In genomic region chr9:88436379-88436778, GRCh38 we compare ENCODE assay signal across 24 cellular contexts. TPM values are rescaled to one million over a fixed set of nuclear protein-coding genes. Genes with fewer than 3 reads are reported as not detected.
DNase-seq lines count a peak whose midpoint lies in the region; ATAC-seq, FAIRE-seq and TF ChIP-seq lines count a peak whose summit lies in the region.
"Had no signal": no experiment of that assay in that cellular context is flagged by ENCODE, and none has a peak within 500 bp of the region (broad histone marks: within the 10 kb centered on the region; RNA-seq: fewer than 3 reads in every experiment).

No MANE protein-coding gene starts in this region.

- no peak for TF ChIP-seq RAD21 in HepG2 (CRISPR knock-in tag; IDR thresholded peaks at IDR 0.05)

- H3K4me2 ChIP-seq in HepG2 (ENCODE audit: low read depth, low read length), result peak overlapping the region; percentile 59
- H3K4me2 ChIP-seq: SK-N-SH had no signal

- TF ChIP-seq EP300 in HepG2 (IDR thresholded peaks at IDR 0.05; ENCODE audit: low read depth in 2 of 2, low read length in 2 of 2), result no peak
- no peak for TF ChIP-seq EP300 in HepG2 (CRISPR knock-in tag; IDR thresholded peaks at IDR 0.05; ENCODE audit: borderline replicate concordance)

- H3K27ac ChIP-seq in CD8-positive, alpha-beta T cell (ENCODE audit: low read depth, low read length), result no peak overlapping the region
- peak overlapping the region; percentile 74 for H3K27ac ChIP-seq in colonic mucosa
- H3K27ac ChIP-seq in HepG2 (ENCODE audit: extremely low read length, insufficient read depth, low read length), result peak overlapping the region; percentile 43
- H3K27ac ChIP-seq: HL-60 had no signal

- no peaks in the 10 kb centered on the region for H3K27me3 Mint-ChIP-seq in CD8-positive, alpha-beta T cell (ENCODE audit: low read depth)
- H3K27me3 Mint-ChIP-seq in progenitor cell of endocrine pancreas, result no peaks in the 10 kb centered on the region
- H3K27me3 Mint-ChIP-seq: CD4-positive, CD25-positive, alpha-beta regulatory T cell had no signal

- no peak for ATAC-seq in CD8-positive, alpha-beta T cell
- ATAC-seq in HepG2 (peak; percentile 54), GM18861 (IDR thresholded peaks at IDR 0.05; ENCODE audit: unreplicated experiment) (no peak)

- 93% methylated on average over 4 of the region's 4 CpGs for WGBS in HepG2 (ENCODE audit: low lambda C conversion rate)

- no peaks in the 10 kb centered on the region for H4K20me1 ChIP-seq in HepG2 (ENCODE audit: insufficient read depth, low read length)

- no peak for DNase-seq in CD8-positive, alpha-beta T cell
- no peak for DNase-seq in colonic mucosa
- DNase-seq in HepG2 (ENCODE audit: low spot score), result no peak
- no peak for DNase-seq in progenitor cell of endocrine pancreas (ENCODE audit: low spot score, unreplicated experiment)
- DNase-seq in NCI-H226, result no peak
- no peak for DNase-seq in GM13977 (ENCODE audit: low spot score)
- DNase-seq: CD4-positive, CD25-positive, alpha-beta regulatory T cell; DMS 273 treated with DMSO at 0.1 percent for 48 hours; DMS79 treated with DMSO at 0.1 percent for 48 hours; GOT3; HCEC 1CT; KBM-7; MM.1S; NCI-H1048; NCI-H1417 treated with DMSO at 0.1 percent for 48 hours; NCI-H187; NCI-H524; NCI-H774; NK-92 treated with Interleukin-12 subunit alpha and Interleukin-12 subunit beta, amount 100 ng/mL, for 24 hours; SIG-M5; SK-N-SH had no signal

- no peak overlapping the region for H3K4me3 Mint-ChIP-seq in CD8-positive, alpha-beta T cell
- peak overlapping the region; percentile 41 for H3K4me3 Mint-ChIP-seq in progenitor cell of endocrine pancreas (ENCODE audit: low read depth)
- H3K4me3 Mint-ChIP-seq: CD4-positive, CD25-positive, alpha-beta regulatory T cell had no signal

- peak overlapping the region; percentile 38 for H3K27ac Mint-ChIP-seq in CD8-positive, alpha-beta T cell
- H3K27ac Mint-ChIP-seq in progenitor cell of endocrine pancreas, result no peak overlapping the region

- no peak for TF ChIP-seq CTCF in CD8-positive, alpha-beta T cell (IDR thresholded peaks at IDR 0.05)
- TF ChIP-seq CTCF in colonic mucosa (IDR thresholded peaks at IDR 0.05) (no peak), HepG2 (CRISPR knock-in tag; IDR thresholded peaks at IDR 0.05) (no peak), progenitor cell of endocrine pancreas (IDR thresholded peaks at IDR 0.05; ENCODE audit: unreplicated experiment) (no peak), GM13977 (IDR thresholded peaks at IDR 0.05; ENCODE audit: extremely low read depth, insufficient read depth, missing control alignments) (no peak)

- peaks cover 7% of the 10 kb centered on the region for H3K4me1 ChIP-seq in CD8-positive, alpha-beta T cell (ENCODE audit: insufficient read depth, low read length)
- H3K4me1 ChIP-seq in colonic mucosa (no peaks in the 10 kb centered on the region), HepG2 (ENCODE audit: insufficient read depth, low read length) (peaks cover 58% of the 10 kb centered on the region)

- peaks cover 24% of the 10 kb centered on the region for H3K79me2 ChIP-seq in HepG2 (ENCODE audit: insufficient read depth, low read length)

- intact Hi-C loops in CD8-positive, alpha-beta T cell (cut with DNase I, micrococcal nuclease), result no loop called here
- intact Hi-C loops in colonic mucosa (cut with DNase I), result no loop called here
- intact Hi-C loops in HepG2 (cut with micrococcal nuclease; ENCODE audit: unreplicated experiment), result no loop called here

- TF ChIP-seq POLR2A in HepG2 (IDR thresholded peaks at IDR 0.05; ENCODE audit: insufficient read depth in 1 of 2, low read depth in 2 of 2, low read length in 2 of 2), result no peak

- POLR2A ChIA-PET in CD8-positive, alpha-beta T cell (lab: Charles Lee), result no interaction called here
- POLR2A ChIA-PET in HepG2 (lab: Yijun Ruan, JAX), result no interaction called here

- no peak overlapping the region for H2AFZ ChIP-seq in HepG2 (ENCODE audit: low read length)

- H3K9ac ChIP-seq in colonic mucosa (ENCODE audit: low read depth in 2 of 2, low read length in 2 of 2) (no peak overlapping the region), HepG2 (ENCODE audit: insufficient read depth, low read depth, low read length) (no peak overlapping the region)
- H3K9ac ChIP-seq: SK-N-SH had no signal

- no peak for FAIRE-seq in HepG2 (lab: Jason Lieb, UNC)

- H3K36me3 Mint-ChIP-seq in CD8-positive, alpha-beta T cell, result peaks cover 61% of the 10 kb centered on the region
- H3K36me3 Mint-ChIP-seq in progenitor cell of endocrine pancreas (ENCODE audit: insufficient read depth), result peaks cover 43% of the 10 kb centered on the region

- CTCF ChIA-PET in CD8-positive, alpha-beta T cell (lab: Charles Lee), result no interaction called here
- CTCF ChIA-PET in HepG2 (lab: Yijun Ruan, JAX; ENCODE audit: low intra/inter-chr PET ratio, low total read pairs), result no interaction called here

- no peak overlapping the region for H3K4me3 ChIP-seq in CD8-positive, alpha-beta T cell (ENCODE audit: low read depth, low read length)
- H3K4me3 ChIP-seq in colonic mucosa, result no peak overlapping the region
- no peak overlapping the region for H3K4me3 ChIP-seq in HepG2 (replicated peaks in 1 of 3; ENCODE audit: insufficient read depth in 1 of 3, low read depth in 2 of 3, low read length in 3 of 3)

- H3K9me3 ChIP-seq in CD8-positive, alpha-beta T cell (ENCODE audit: low read length), result no peaks in the 10 kb centered on the region
- H3K9me3 ChIP-seq in colonic mucosa (no peaks in the 10 kb centered on the region), HepG2 (ENCODE audit: low read length) (no peaks in the 10 kb centered on the region)
- H3K9me3 ChIP-seq: Caco-2, SK-N-SH had no signal

- H3K4me1 Mint-ChIP-seq in CD8-positive, alpha-beta T cell (ENCODE audit: low read depth), result peaks cover 32% of the 10 kb centered on the region
- H3K4me1 Mint-ChIP-seq in progenitor cell of endocrine pancreas (ENCODE audit: low read depth), result peaks cover 13% of the 10 kb centered on the region

- H3K9me3 Mint-ChIP-seq in CD8-positive, alpha-beta T cell, result no peaks in the 10 kb centered on the region
- H3K9me3 Mint-ChIP-seq in progenitor cell of endocrine pancreas (ENCODE audit: low read depth), result peaks cover 4% of the 10 kb centered on the region

- in situ Hi-C loops in HepG2 (cut with HindIII; ENCODE audit: extremely low pct_ligation_motif_present, low pct_unique_long_range_greater_than_20kb), result no loop called here
- in situ Hi-C loops in GM13977 (cut with MboI; ENCODE audit: low pct_unique_long_range_greater_than_20kb, low sequenced_read_pairs, unreplicated experiment), result no loop called here

- BruUV-seq in HepG2 (replicated peaks; lab: Mats Ljungman, UMichigan), result no TSS peak

- no peaks in the 10 kb centered on the region for H3K27me3 ChIP-seq in CD8-positive, alpha-beta T cell (ENCODE audit: insufficient read depth, low read length)
- H3K27me3 ChIP-seq in colonic mucosa (no peaks in the 10 kb centered on the region), HepG2 (ENCODE audit: control insufficient read depth in 1 of 2, insufficient read depth in 2 of 2, low read length in 2 of 2) (no peaks in the 10 kb centered on the region)

- H3K36me3 ChIP-seq in CD8-positive, alpha-beta T cell (ENCODE audit: insufficient read depth, low read length), result peaks cover 3% of the 10 kb centered on the region
- H3K36me3 ChIP-seq in colonic mucosa (no peaks in the 10 kb centered on the region), HepG2 (replicated peaks in 1 of 2; ENCODE audit: control insufficient read depth in 1 of 2, insufficient read depth in 2 of 2, low read length in 2 of 2) (peaks cover 0 to 7% of the 10 kb centered on the region in 2 experiments; a peak in 2 of 5 replicates)

TF ChIP-seq in HepG2, 621 proteins besides CTCF, POLR2A, EP300 and RAD21 (continues in another document):
- TF ChIP-seq GFI1 (CRISPR knock-in tag; IDR thresholded peaks at IDR 0.05; ENCODE audit: borderline replicate concordance) (0 out of 2 replicates have a peak, but pooled peaks have one; percentile 2), SOX6 (IDR thresholded peaks at IDR 0.05) (no peak), SOX6 (CRISPR knock-in tag; IDR thresholded peaks at IDR 0.05) (peak; percentile 43; the same call in 1 of the 2 replicates), SOX13 (IDR thresholded peaks at IDR 0.05) (0 out of 2 replicates have a peak, but pooled peaks have one; percentile 26), SOX13 (CRISPR knock-in tag; conservative IDR thresholded peaks at IDR 0.05 in 1 of 2, IDR thresholded peaks at IDR 0.05 in 1 of 2) (peak in 1 of 2 experiments; percentile 78; a peak in 2 of 4 replicates)

RNA-seq across cellular contexts. Expression of gene SPIN1, which starts 48.1 kb away (rescaled TPM):
- total RNA-seq in CD8-positive, alpha-beta T cell, result 10 to 100 TPM; 29.5 to 31.1 TPM
- total RNA-seq in colonic mucosa (10 to 100 TPM; 51.4 to 68.0 TPM), HepG2 (2016; rRNA removed; fragmentation: Illumina TruSeq; extraction: Trizol) (24.3 and 38.4 TPM in 2 replicates), progenitor cell of endocrine pancreas (151 and 154 TPM in 2 replicates)
- 12.5 and 14.0 TPM in 2 replicates for total RNA-seq in HepG2 (2016; cell fraction: cytosol; rRNA removed; fragmentation: Illumina TruSeq; extraction: Trizol; ENCODE audit: low read depth)
- total RNA-seq in HepG2 (2016; cell fraction: insoluble cytoplasmic fraction; rRNA removed; fragmentation: Illumina TruSeq; extraction: Trizol), result 24.5 and 35.0 TPM in 2 replicates
- total RNA-seq in HepG2 (2016; cell fraction: membrane; rRNA removed; fragmentation: Illumina TruSeq; extraction: Trizol), result 28.2 and 28.5 TPM in 2 replicates
- 19.6 and 24.3 TPM in 2 replicates for total RNA-seq in HepG2 (2016; cell fraction: nucleus; rRNA removed; fragmentation: Illumina TruSeq; extraction: Trizol)
- 17.9 and 20.0 TPM in 2 replicates for polyA plus RNA-seq in HepG2 (2011; rRNA removed)
- 9.8 and 17.5 TPM in 2 replicates for polyA plus RNA-seq in HepG2 (2011; cell fraction: cytosol; rRNA removed)
- polyA plus RNA-seq in HepG2 (2011; cell fraction: nucleus; rRNA removed), result 15.1 and 18.4 TPM in 2 replicates
- polyA plus RNA-seq in HepG2 (2012), result 18.2 and 18.8 TPM in 2 replicates
- 2.3 and 2.7 TPM in 2 replicates for polyA plus RNA-seq in HepG2 (2016; cell fraction: cytosol; fragmentation: Illumina TruSeq; extraction: Trizol; ENCODE audit: low read depth)
- 33.7 and 34.5 TPM in 2 replicates for polyA plus RNA-seq in HepG2 (2016; cell fraction: insoluble cytoplasmic fraction; fragmentation: Illumina TruSeq; extraction: Trizol; ENCODE audit: low read depth)
- 13.0 and 14.7 TPM in 2 replicates for polyA plus RNA-seq in HepG2 (2016; cell fraction: membrane; fragmentation: Illumina TruSeq; extraction: Trizol; ENCODE audit: low read depth)
- polyA plus RNA-seq in HepG2 (2016; cell fraction: nucleus; fragmentation: Illumina TruSeq; extraction: Trizol; ENCODE audit: insufficient read depth, low read depth), result 27.7 and 31.7 TPM in 2 replicates
- 20.1 and 42.8 TPM in 2 replicates for polyA minus RNA-seq in HepG2 (2011; rRNA and poly(A)+ RNA removed; ENCODE audit: low replicate concordance)
- 17.2 and 17.5 TPM in 2 replicates for polyA minus RNA-seq in HepG2 (2011; cell fraction: cytosol; rRNA and poly(A)+ RNA removed)
- 21.2 and 23.7 TPM in 2 replicates for polyA minus RNA-seq in HepG2 (2011; cell fraction: nucleus; rRNA and poly(A)+ RNA removed)
